17 cellular contexts compared by ENCODE assay signal in genomic region chr14:75431011-75431410, GRCh38. TPM values are rescaled to one million over a fixed set of nuclear protein-coding genes. Genes with fewer than 3 reads are reported as not detected.
DNase-seq lines count a peak whose midpoint lies in the region; ATAC-seq, FAIRE-seq and TF ChIP-seq lines count a peak whose summit lies in the region.
"Had no signal": no experiment of that assay in that cellular context is flagged by ENCODE, and none has a peak within 500 bp of the region (broad histone marks: within the 10 kb centered on the region; RNA-seq: fewer than 3 reads in every experiment).

No MANE protein-coding gene starts in this region.

- H3K4me3 ChIP-seq in A549 (no peak overlapping the region), fibroblast of lung (replicated peaks in 1 of 4; ENCODE audit: control extremely low read depth in 1 of 4, insufficient read depth in 1 of 4, low read depth in 3 of 4, low read length in 4 of 4) (peak overlapping the region; percentile 34 to 85 (median 58)), psoas muscle (peak overlapping the region; percentile 75)

- TF ChIP-seq POLR2A in A549 (IDR thresholded peaks at IDR 0.05; ENCODE audit: low read length): no peak

- no peak overlapping the region for H2AFZ ChIP-seq in fibroblast of lung (ENCODE audit: low read length)

- H3K4me1 ChIP-seq in A549: peaks cover 42% of the 10 kb centered on the region
- H3K4me1 ChIP-seq in fibroblast of lung (ENCODE audit: control insufficient read depth, extremely low read depth, insufficient read depth, low read length): peaks cover 6% of the 10 kb centered on the region
- H3K4me1 ChIP-seq in psoas muscle: peaks cover 61% of the 10 kb centered on the region

- TF ChIP-seq RAD21 in A549 (conservative IDR thresholded peaks at IDR 0.05 in 1 of 2, IDR thresholded peaks at IDR 0.05 in 1 of 2): no peak

- CTCF ChIA-PET in A549 (lab: Yijun Ruan, JAX): interaction anchor here (1.0 to 5.8 kb wide), 9 partner anchors 9 to 225 kb away, joined by 3 to 24 read pairs (median 4); no protein-coding TSS in a partner anchor

- POLR2A ChIA-PET in A549 (lab: Yijun Ruan, JAX): interaction anchor here (1.0 to 1.4 kb wide), 2 partner anchors 10 to 230 kb away, joined by 3 read pairs; partner anchors contain the start of gene TTLL5

- no peaks in the 10 kb centered on the region for H4K20me1 ChIP-seq in fibroblast of lung (ENCODE audit: control insufficient read depth, extremely low read depth, insufficient read depth, low read length)

- H3K36me3 ChIP-seq in fibroblast of lung (ENCODE audit: control insufficient read depth, insufficient read depth, low read length): peaks cover 10% of the 10 kb centered on the region
- H3K36me3 ChIP-seq in psoas muscle (ENCODE audit: insufficient read depth in 1 of 2, low read depth in 1 of 2): peaks cover 6 to 45% of the 10 kb centered on the region in 2 donors

- H3K27me3 ChIP-seq in fibroblast of lung (ENCODE audit: control insufficient read depth, insufficient read depth, low read length) (no peaks in the 10 kb centered on the region), psoas muscle (ENCODE audit: insufficient read depth in 3 of 3, low read length in 2 of 3) (no peaks in the 10 kb centered on the region)

- WGBS in A549 (ENCODE audit: missing lambda C conversion rate): 89% methylated on average over 6 of the region's 6 CpGs
- WGBS in psoas muscle, 3 donors: 32 to 64% (median 33%) methylated on average over 6 of the region's 6 CpGs

- H3K9me3 ChIP-seq in A549 (no peaks in the 10 kb centered on the region), fibroblast of lung (ENCODE audit: control insufficient read depth, insufficient read depth, low read depth, low read length) (no peaks in the 10 kb centered on the region), psoas muscle (no peaks in the 10 kb centered on the region)

- DNase-seq in A549 (ENCODE audit: low read depth in 1 of 2, low spot score in 1 of 2): no peak
- no peak for DNase-seq in HTR-8/SVneo (ENCODE audit: insufficient read length, low spot score)
- DNase-seq in fibroblast of lung (ENCODE audit: low read depth in 2 of 2): no peak
- no peak for DNase-seq in psoas muscle
- DNase-seq in iPS-NIHi11 (ENCODE audit: low spot score): no peak
- no peak for DNase-seq in NCI-H345 treated with DMSO at 0.1 percent for 48 hours (lab: John Stamatoyannopoulos, UW; ENCODE audit: unreplicated experiment)
- no peak for DNase-seq in DMS 273 (lab: John Stamatoyannopoulos, UW; ENCODE audit: unreplicated experiment)
- no peak for DNase-seq in inferior parietal cortex (ENCODE audit: extremely low spot score)
- DNase-seq: activated T-cell treated with anti-CD3 and anti-CD28 coated beads, Interleukin-2, amount 50 U/mL, for 72 hours; amniotic stem cell; DND-41; left colon; NCI-H146; NCI-H510A treated with DMSO at 0.1 percent for 48 hours; stimulated activated CD4-positive, alpha-beta T cell treated with anti-CD3 and anti-CD28 coated beads, Interleukin-15, amount 100 ng/mL, for 24 hours had no signal

- no peak for ATAC-seq in A549
- no peak for ATAC-seq in psoas muscle
- ATAC-seq: activated T-cell treated with anti-CD3 and anti-CD28 coated beads, Interleukin-2, amount 50 U/mL, for 72 hours; left colon had no signal

- TF ChIP-seq CTCF in A549 (IDR thresholded peaks at IDR 0.05) (no peak), fibroblast of lung (conservative IDR thresholded peaks at IDR 0.05 in 1 of 2, IDR thresholded peaks at IDR 0.05 in 1 of 2; ENCODE audit: low read depth in 1 of 2, low read length in 2 of 2) (no peak), psoas muscle (IDR thresholded peaks at IDR 0.05) (no peak)

- H3K9ac ChIP-seq in fibroblast of lung (ENCODE audit: insufficient read depth, low read length): no peak overlapping the region
- H3K9ac ChIP-seq: KMS-11 had no signal

- no peak overlapping the region for H3K27ac ChIP-seq in A549
- peak overlapping the region; percentile 24 for H3K27ac ChIP-seq in fibroblast of lung (ENCODE audit: insufficient read depth, low read length)
- peak overlapping the region; percentile 75 for H3K27ac ChIP-seq in psoas muscle
- H3K27ac ChIP-seq: KMS-11 had no signal

- H3K4me2 ChIP-seq in A549 (peak overlapping the region; percentile 99), fibroblast of lung (ENCODE audit: extremely low read depth, insufficient read depth, low read length) (peak overlapping the region; percentile 92)
- H3K4me2 ChIP-seq: KMS-11 had no signal

- FAIRE-seq in A549 (lab: Jason Lieb, UNC) (no peak), HTR-8/SVneo (lab: Jason Lieb, UNC) (peak; percentile 57)
- FAIRE-seq: GM19239 had no signal

- intact Hi-C loops in psoas muscle (cut with DNase I): loop anchor here in 1 of 2 donors (5.0 kb wide), 3 partner anchors 41 to 131 kb away; no protein-coding TSS in a partner anchor

- H3K79me2 ChIP-seq in fibroblast of lung (ENCODE audit: control insufficient read depth, insufficient read depth, low read length): peaks cover 32% of the 10 kb centered on the region

- TF ChIP-seq EP300 in A549 (IDR thresholded peaks at IDR 0.05): no peak

TF ChIP-seq in A549, 52 proteins besides CTCF, POLR2A, EP300 and RAD21:
- TF ChIP-seq SREBF2 (IDR thresholded peaks at IDR 0.05): no peak
- TF ChIP-seq ELK1 (IDR thresholded peaks at IDR 0.05; ENCODE audit: low read depth, low read length): no peak
- TF ChIP-seq USF2 (IDR thresholded peaks at IDR 0.05): no peak
- TF ChIP-seq BCL3 (IDR thresholded peaks at IDR 0.05): no peak
- TF ChIP-seq MAX (IDR thresholded peaks at IDR 0.05): no peak
- no peak for TF ChIP-seq EHMT2 (IDR thresholded peaks at IDR 0.05; ENCODE audit: low read depth)
- TF ChIP-seq ZNF302 (CRISPR knock-in tag; IDR thresholded peaks at IDR 0.05): no peak
- TF ChIP-seq CHD4 (IDR thresholded peaks at IDR 0.05; ENCODE audit: borderline replicate concordance): no peak
- no peak for TF ChIP-seq HDAC2 (IDR thresholded peaks at IDR 0.05)
- no peak for TF ChIP-seq CBX8 (IDR thresholded peaks at IDR 0.05)

RNA-seq across cellular contexts. Expression of gene JDP2, which starts 3.2 kb away (rescaled TPM):
- polyA plus RNA-seq in A549 (2011; rRNA removed): 17.2 and 31.2 TPM in 2 replicates
- 36.1 and 38.3 TPM in 2 replicates for polyA plus RNA-seq in A549 (2012; cell fraction: cytosol; rRNA removed)
- 25.5 and 27.7 TPM in 2 replicates for polyA plus RNA-seq in A549 (2012; cell fraction: nucleus; rRNA removed)
- polyA plus RNA-seq in A549 (2017; fragmentation: RNase III; extraction: RNeasy Plus Mini Kit Qiagen cat#74134 plus additional on column Dnase treatment): 22.4 to 25.4 TPM (median 23.2 TPM) in 3 replicates
- polyA minus RNA-seq in A549 (2011; rRNA and poly(A)+ RNA removed): 15.0 and 24.1 TPM in 2 replicates
- 86.3 and 95.3 TPM in 2 replicates for total RNA-seq in fibroblast of lung
- polyA plus RNA-seq in fibroblast of lung: 32.4 and 40.8 TPM in 2 replicates
- 34.5 and 39.1 TPM in 2 replicates for polyA plus RNA-seq in fibroblast of lung (2012)
- polyA minus RNA-seq in fibroblast of lung (ENCODE audit: low replicate concordance): 8.0 and 9.8 TPM in 2 replicates
- total RNA-seq in psoas muscle: 10 to 100 TPM; 11.0 to 49.6 (median 30.8) TPM
- 10 to 100 TPM; 13.2 to 73.2 (median 49.9) TPM for polyA plus RNA-seq in psoas muscle

Comparison
In these comparisons a context has a peak if more than half of its experiments do, and no peak if none do; other contexts are left out.
1. H3K27ac ChIP-seq: peak in fibroblast of lung (single experiment) and psoas muscle (single experiment); none in A549 (0 of 2).